In genomic region chr19:18418034-18418724, GRCh38 we compare ENCODE assay signal across 1 cellular context.
TF ChIP-seq lines count a peak whose summit lies in the region.

No MANE protein-coding gene starts in this region.

TF ChIP-seq in GM12878, 131 proteins besides CTCF, POLR2A, EP300 and RAD21:
- TF ChIP-seq EGR1 (IDR thresholded peaks at IDR 0.05; ENCODE audit: borderline replicate concordance in 1 of 2, low read depth in 2 of 2, low read length in 2 of 2), result peak in 1 of 2 experiments; percentile 58; a peak in 1 of 3 replicates
- TF ChIP-seq IKZF1 (conservative IDR thresholded peaks at IDR 0.05), result 0 out of 2 replicates have a peak, but pooled peaks have one; percentile 5
- peak; percentile 74 for TF ChIP-seq BACH1 (IDR thresholded peaks at IDR 0.05; ENCODE audit: borderline replicate concordance)
- no peak for TF ChIP-seq MTA3 (IDR thresholded peaks at IDR 0.05; ENCODE audit: borderline replicate concordance, low read length)
- peak; percentile 82 to 93 for TF ChIP-seq BHLHE40 (IDR thresholded peaks at IDR 0.05; ENCODE audit: borderline replicate concordance in 1 of 2, low read depth in 2 of 2, low read length in 1 of 2)
